14 cellular contexts compared by ENCODE assay signal in the genomic region with DNA sequence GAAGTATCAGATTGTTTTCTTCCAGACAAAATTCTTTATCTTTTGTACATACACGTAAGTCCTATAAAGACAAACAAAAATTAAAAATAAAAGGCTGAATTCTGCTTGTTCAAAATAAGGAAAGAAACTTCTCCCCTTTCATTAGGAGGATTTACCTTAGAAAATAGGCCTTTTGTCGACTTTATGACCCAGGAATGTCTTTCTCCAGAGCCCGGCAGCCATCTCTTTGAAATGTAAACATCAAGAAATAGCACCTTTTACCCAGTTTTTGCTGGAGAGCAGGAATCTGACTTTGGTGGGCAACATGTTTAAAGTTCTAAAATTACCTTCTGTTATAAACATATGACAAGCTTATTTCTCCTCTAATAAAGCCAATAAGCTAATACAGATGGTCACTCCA.
"Had no signal": no experiment of that assay in that cellular context is flagged by ENCODE, and none has a peak within 500 bp of the region (broad histone marks: within the 10 kb centered on the region; RNA-seq: fewer than 3 reads in every experiment).

No MANE protein-coding gene starts in this region.

- H3K27ac ChIP-seq: coronary artery, foreskin keratinocyte had no signal

- H3K9me3 ChIP-seq: mucosa of descending colon had no signal

- H3K4me3 Mint-ChIP-seq: endodermal cell; naive thymus-derived CD8-positive, alpha-beta T cell; type B pancreatic cell had no signal

- H3K36me3 Mint-ChIP-seq: naive thymus-derived CD8-positive, alpha-beta T cell; type B pancreatic cell had no signal

- H3K9me3 Mint-ChIP-seq: endodermal cell, type B pancreatic cell had no signal

- H3K4me1 ChIP-seq: foreskin keratinocyte had no signal

- DNase-seq: effector CD4-positive, alpha-beta T cell; endodermal cell; erythroblast; foreskin keratinocyte; kidney glomerular epithelial cell; mammary epithelial cell; mucosa of descending colon; naive thymus-derived CD8-positive, alpha-beta T cell; posterior cingulate gyrus; stimulated activated CD4-positive, alpha-beta T cell treated with anti-CD3 and anti-CD28 coated beads, Interleukin-2, amount 100 ng/mL, for 24 hours; stimulated activated naive CD4-positive, alpha-beta T cell treated with Interleukin-2 at 50 U/mL for 16 hours had no signal

- H3K4me1 Mint-ChIP-seq: naive thymus-derived CD8-positive, alpha-beta T cell had no signal

- ATAC-seq: foreskin keratinocyte; mucosa of descending colon; naive thymus-derived CD8-positive, alpha-beta T cell; sciatic nerve had no signal

- H3K4me3 ChIP-seq: coronary artery, mucosa of descending colon had no signal

- H3K27me3 Mint-ChIP-seq: naive thymus-derived CD8-positive, alpha-beta T cell; type B pancreatic cell had no signal

- H3K27me3 ChIP-seq: foreskin keratinocyte had no signal

- H3K27ac Mint-ChIP-seq: endodermal cell; naive thymus-derived CD8-positive, alpha-beta T cell; type B pancreatic cell had no signal
